Comparison of ENCODE assay signal across 15 cellular contexts in genomic region chr12:101866615-101867373, GRCh38. TPM values are rescaled to one million over a fixed set of nuclear protein-coding genes. Genes with fewer than 3 reads are reported as not detected.
DNase-seq lines count a peak whose midpoint lies in the region; ATAC-seq, FAIRE-seq and TF ChIP-seq lines count a peak whose summit lies in the region.
"Had no signal": no experiment of that assay in that cellular context is flagged by ENCODE, and none has a peak within 500 bp of the region (broad histone marks: within the 10 kb centered on the region; RNA-seq: fewer than 3 reads in every experiment).

No MANE protein-coding gene starts in this region.

- H3K4ac ChIP-seq in neuronal stem cell (ENCODE audit: low read length): no peak overlapping the region

- H3K36me3 ChIP-seq in HepG2 (replicated peaks in 1 of 2; ENCODE audit: control insufficient read depth in 1 of 2, insufficient read depth in 2 of 2, low read length in 2 of 2) (no peaks in the 10 kb centered on the region), right lobe of liver (no peaks in the 10 kb centered on the region), neuronal stem cell (replicated peaks in 1 of 2; ENCODE audit: control insufficient read depth in 2 of 2, insufficient read depth in 2 of 2, low read length in 2 of 2) (no peaks in the 10 kb centered on the region), OCI-LY7 (ENCODE audit: insufficient read depth, low read length) (no peaks in the 10 kb centered on the region)

- H2AFZ ChIP-seq in HepG2 (ENCODE audit: low read length) (peak overlapping the region; percentile 51), neuronal stem cell (ENCODE audit: low read length) (no peak overlapping the region), OCI-LY7 (ENCODE audit: low read length) (no peak overlapping the region)

- H2AK5ac ChIP-seq in neuronal stem cell (ENCODE audit: low read depth, low read length): no peak overlapping the region

- CTCF ChIA-PET in HepG2 (lab: Yijun Ruan, JAX; ENCODE audit: low intra/inter-chr PET ratio, low total read pairs): no interaction called here
- CTCF ChIA-PET in WTC11 (lab: Charles Lee): interaction anchor here (0.7 to 1.4 kb wide), 2 partner anchors 27 to 93 kb away, joined by 3 read pairs; no protein-coding TSS in a partner anchor
- CTCF ChIA-PET in OCI-LY7 (lab: Charles Lee; ENCODE audit: unreplicated experiment): no interaction called here
- CTCF ChIA-PET in T-cell (lab: Charles Lee): no interaction called here

- H3K27me3 Mint-ChIP-seq in WTC11 (ENCODE audit: low read depth): no peaks in the 10 kb centered on the region
- peaks cover 0 to 3% of the 10 kb centered on the region in 2 donors for H3K27me3 Mint-ChIP-seq in T-cell
- H3K27me3 Mint-ChIP-seq in activated T-helper 1 cell treated with anti-CD3 and anti-CD28 coated beads, Interleukin-12 subunit alpha, Interleukin-12 subunit beta, Interleukin-2, Interleukin-4 antibody, amounts not matched to agents 30 ng/mL and 10 ng/mL and 1 ng/mL, durations not matched to agents 14 hours and 24 hours and 36 hours (ENCODE audit: insufficient read depth): no peaks in the 10 kb centered on the region

- BruUV-seq in HepG2 (replicated peaks; lab: Mats Ljungman, UMichigan) (no TSS peak), OCI-LY7 (replicated peaks; lab: Mats Ljungman, UMichigan) (no TSS peak)

- H3K18ac ChIP-seq in neuronal stem cell (ENCODE audit: low read length): no peak overlapping the region

- H3K14ac ChIP-seq in neuronal stem cell (ENCODE audit: low read length): peak overlapping the region; percentile 2

- TF ChIP-seq EP300 in HepG2 (IDR thresholded peaks at IDR 0.05; ENCODE audit: low read depth in 2 of 2, low read length in 2 of 2) (no peak), HepG2 (CRISPR knock-in tag; IDR thresholded peaks at IDR 0.05; ENCODE audit: borderline replicate concordance) (no peak)

- H3K27ac Mint-ChIP-seq in WTC11 (no peak overlapping the region; the same call in 1 of the 2 replicates), T-cell (no peak overlapping the region)
- no peak overlapping the region for H3K27ac Mint-ChIP-seq in activated T-helper 1 cell treated with anti-CD3 and anti-CD28 coated beads, Interleukin-12 subunit alpha, Interleukin-12 subunit beta, Interleukin-2, Interleukin-4 antibody, amounts not matched to agents 30 ng/mL and 10 ng/mL and 1 ng/mL, durations not matched to agents 14 hours and 24 hours and 36 hours

- no peaks in the 10 kb centered on the region for H4K20me1 ChIP-seq in HepG2 (ENCODE audit: insufficient read depth, low read length)
- H4K20me1 ChIP-seq in OCI-LY7 (ENCODE audit: insufficient read depth, low read length): no peaks in the 10 kb centered on the region

- in situ Hi-C loops in HepG2 (cut with HindIII; ENCODE audit: extremely low pct_ligation_motif_present, low pct_unique_long_range_greater_than_20kb): no loop called here

- H3K9me3 ChIP-seq in HepG2 (ENCODE audit: low read length): peaks cover 11% of the 10 kb centered on the region; the same call in 1 of the 2 replicates
- no peaks in the 10 kb centered on the region for H3K9me3 ChIP-seq in right lobe of liver
- no peaks in the 10 kb centered on the region for H3K9me3 ChIP-seq in neuronal stem cell (replicated peaks in 1 of 2; ENCODE audit: control insufficient read depth in 2 of 2, insufficient read depth in 1 of 2, low read depth in 1 of 2, low read length in 2 of 2)
- no peaks in the 10 kb centered on the region for H3K9me3 ChIP-seq in OCI-LY7 (ENCODE audit: low read length)

- no peak overlapping the region for H2BK120ac ChIP-seq in neuronal stem cell (ENCODE audit: low read depth, low read length)

- FAIRE-seq in HepG2 (lab: Jason Lieb, UNC): no peak
- FAIRE-seq: A204.1 had no signal

- TF ChIP-seq CTCF in HepG2 (CRISPR knock-in tag; IDR thresholded peaks at IDR 0.05) (peak; percentile 38), right lobe of liver (IDR thresholded peaks at IDR 0.05) (no peak), WTC11 (IDR thresholded peaks at IDR 0.05) (no peak), OCI-LY7 (conservative IDR thresholded peaks at IDR 0.05; ENCODE audit: low read length) (no peak)

- no peaks in the 10 kb centered on the region for H3K9me2 ChIP-seq in OCI-LY7 (ENCODE audit: insufficient read depth, low read length)

- no peak for TF ChIP-seq RAD21 in HepG2 (CRISPR knock-in tag; IDR thresholded peaks at IDR 0.05)

- H3K4me1 ChIP-seq in HepG2 (ENCODE audit: insufficient read depth, low read length) (peaks cover 32% of the 10 kb centered on the region), right lobe of liver (no peaks in the 10 kb centered on the region), neuronal stem cell (ENCODE audit: control insufficient read depth in 2 of 2, insufficient read depth in 1 of 2, low read depth in 1 of 2, low read length in 2 of 2) (peaks cover 0 to 1% of the 10 kb centered on the region in 2 donors), OCI-LY7 (ENCODE audit: insufficient read depth, low read length, poor library complexity, severe bottlenecking) (no peaks in the 10 kb centered on the region)

- H3K79me1 ChIP-seq in neuronal stem cell (ENCODE audit: low read depth, low read length): no peaks in the 10 kb centered on the region

- DNase-seq in HepG2 (ENCODE audit: low spot score): no peak
- no peak for DNase-seq in right lobe of liver
- DNase-seq in WTC11 (ENCODE audit: low spot score): no peak
- DNase-seq in neuronal stem cell (ENCODE audit: low spot score): no peak
- DNase-seq in sciatic nerve (ENCODE audit: low spot score): no peak
- no peak for DNase-seq in OCI-LY7 (ENCODE audit: low spot score)
- no peak for DNase-seq in T-cell
- no peak for DNase-seq in activated T-helper 1 cell treated with anti-CD3 and anti-CD28 coated beads, Interleukin-12 subunit alpha, Interleukin-12 subunit beta, Interleukin-2, Interleukin-4 antibody, amounts not matched to agents 30 ng/mL and 10 ng/mL and 1 ng/mL, durations not matched to agents 14 hours and 24 hours and 36 hours (ENCODE audit: low spot score)
- DNase-seq: C1 segment of cervical spinal cord, COR-L47, DMS153, NCI-H1048, NCI-H1694 had no signal

- H3K4me3 ChIP-seq in HepG2 (replicated peaks in 1 of 3; ENCODE audit: insufficient read depth in 1 of 3, low read depth in 2 of 3, low read length in 3 of 3) (peak overlapping the region; percentile 19 to 53 (median 35); a peak in 3 of 6 replicates), right lobe of liver (no peak overlapping the region), neuronal stem cell (ENCODE audit: low read length in 2 of 2) (no peak overlapping the region), OCI-LY7 (ENCODE audit: low read depth, low read length, poor library complexity, severe bottlenecking) (no peak overlapping the region)

- H3K79me2 ChIP-seq in HepG2 (ENCODE audit: insufficient read depth, low read length) (no peaks in the 10 kb centered on the region), OCI-LY7 (ENCODE audit: insufficient read depth, low read depth, low read length) (no peaks in the 10 kb centered on the region)

- WGBS in HepG2 (ENCODE audit: low lambda C conversion rate): 10% methylated on average over 13 of the region's 13 CpGs
- WGBS in right lobe of liver (ENCODE audit: insufficient coverage, low coverage, low lambda C conversion rate, missing lambda C conversion rate): 42% methylated on average over 8 of the region's 13 CpGs
- WGBS in neuronal stem cell (ENCODE audit: extremely low coverage in 2 of 2, insufficient read length in 2 of 2, insufficient replicate concordance in 1 of 2), 2 donors: no CpG with 5 or more reads among the region's 13 CpGs

- H3K4me1 Mint-ChIP-seq in WTC11: peaks cover 3% of the 10 kb centered on the region
- H3K4me1 Mint-ChIP-seq in T-cell: peaks cover 0 to 3% (median 3%) of the 10 kb centered on the region in 3 donors
- peaks cover 8% of the 10 kb centered on the region for H3K4me1 Mint-ChIP-seq in activated T-helper 1 cell treated with anti-CD3 and anti-CD28 coated beads, Interleukin-12 subunit alpha, Interleukin-12 subunit beta, Interleukin-2, Interleukin-4 antibody, amounts not matched to agents 30 ng/mL and 10 ng/mL and 1 ng/mL, durations not matched to agents 14 hours and 24 hours and 36 hours (ENCODE audit: low read depth)

- no peak overlapping the region for H2BK12ac ChIP-seq in neuronal stem cell (ENCODE audit: low read length)

- no peak overlapping the region for H2BK5ac ChIP-seq in neuronal stem cell (ENCODE audit: low read length)

- H4K8ac ChIP-seq in neuronal stem cell (ENCODE audit: low read depth, low read length): no peak overlapping the region

- H3K9ac ChIP-seq in HepG2 (ENCODE audit: insufficient read depth, low read depth, low read length) (no peak overlapping the region), neuronal stem cell (ENCODE audit: low read depth, low read length, poor library complexity) (no peak overlapping the region)

- H3K27ac ChIP-seq in HepG2 (ENCODE audit: extremely low read length, insufficient read depth, low read length) (no peak overlapping the region), right lobe of liver (no peak overlapping the region), neuronal stem cell (replicated peaks; ENCODE audit: low read length) (no peak overlapping the region), OCI-LY7 (ENCODE audit: low read depth, low read length, poor library complexity, severe bottlenecking) (no peak overlapping the region)

- H3K36me3 Mint-ChIP-seq in WTC11 (peaks cover 8% of the 10 kb centered on the region; the same call in 1 of the 2 replicates), T-cell (no peaks in the 10 kb centered on the region)
- H3K36me3 Mint-ChIP-seq in activated T-helper 1 cell treated with anti-CD3 and anti-CD28 coated beads, Interleukin-12 subunit alpha, Interleukin-12 subunit beta, Interleukin-2, Interleukin-4 antibody, amounts not matched to agents 30 ng/mL and 10 ng/mL and 1 ng/mL, durations not matched to agents 14 hours and 24 hours and 36 hours (ENCODE audit: low read depth): peaks cover 4% of the 10 kb centered on the region

- H3K4me2 ChIP-seq in HepG2 (ENCODE audit: low read depth, low read length) (peak overlapping the region; percentile 72), neuronal stem cell (ENCODE audit: insufficient read depth, low read length, poor library complexity, severe bottlenecking) (no peak overlapping the region), OCI-LY7 (ENCODE audit: low read length) (no peak overlapping the region)

- no peak; a peak in 1 of 4 replicates for TF ChIP-seq POLR2A in HepG2 (IDR thresholded peaks at IDR 0.05; ENCODE audit: insufficient read depth in 1 of 2, low read depth in 2 of 2, low read length in 2 of 2)
- no peak for TF ChIP-seq POLR2A in right lobe of liver (IDR thresholded peaks at IDR 0.05)

- peak overlapping the region; percentile 55 for H3K23ac ChIP-seq in neuronal stem cell (ENCODE audit: low read depth, low read length, poor library complexity)

- H4K91ac ChIP-seq in neuronal stem cell (ENCODE audit: low read depth, low read length, poor library complexity): no peak overlapping the region

- POLR2A ChIA-PET in HepG2 (lab: Yijun Ruan, JAX) (interaction anchor here (1.8 kb wide), 1 partner anchor 11 kb away, joined by 6 read pairs; the partner anchor contains the start of gene DRAM1), WTC11 (lab: Charles Lee) (no interaction called here), OCI-LY7 (lab: Charles Lee) (interaction anchor here (1.4 kb wide), 1 partner anchor 37 kb away, joined by 4 read pairs; no protein-coding TSS in a partner anchor), T-cell (lab: Charles Lee) (no interaction called here)

- H3K4me3 Mint-ChIP-seq in WTC11: no peak overlapping the region
- H3K4me3 Mint-ChIP-seq in T-cell: no peak overlapping the region
- no peak overlapping the region for H3K4me3 Mint-ChIP-seq in activated T-helper 1 cell treated with anti-CD3 and anti-CD28 coated beads, Interleukin-12 subunit alpha, Interleukin-12 subunit beta, Interleukin-2, Interleukin-4 antibody, amounts not matched to agents 30 ng/mL and 10 ng/mL and 1 ng/mL, durations not matched to agents 14 hours and 24 hours and 36 hours

- H3K9me3 Mint-ChIP-seq in WTC11 (peaks cover 17% of the 10 kb centered on the region), T-cell (peaks cover 0 to 6% (median 0%) of the 10 kb centered on the region in 3 donors)
- peaks cover 8% of the 10 kb centered on the region for H3K9me3 Mint-ChIP-seq in activated T-helper 1 cell treated with anti-CD3 and anti-CD28 coated beads, Interleukin-12 subunit alpha, Interleukin-12 subunit beta, Interleukin-2, Interleukin-4 antibody, amounts not matched to agents 30 ng/mL and 10 ng/mL and 1 ng/mL, durations not matched to agents 14 hours and 24 hours and 36 hours

- ATAC-seq in HepG2: peak; percentile 87
- ATAC-seq in right lobe of liver: no peak
- peak; percentile 32; the same call in 1 of the 2 replicates for ATAC-seq in WTC11
- ATAC-seq in sciatic nerve: no peak
- no peak for ATAC-seq in T-cell (replicated peaks in 1 of 4)
- ATAC-seq: HCT116 had no signal

- intact Hi-C loops in HepG2 (cut with micrococcal nuclease; ENCODE audit: unreplicated experiment) (no loop called here), right lobe of liver (cut with DNase I) (no loop called here), sciatic nerve (cut with DNase I) (no loop called here), OCI-LY7 (cut with micrococcal nuclease; ENCODE audit: unreplicated experiment) (no loop called here)
- intact Hi-C loops in activated T-helper 1 cell treated with anti-CD3 and anti-CD28 coated beads, Interleukin-12 subunit alpha, Interleukin-12 subunit beta, Interleukin-2, Interleukin-4 antibody, amounts not matched to agents 30 ng/mL and 10 ng/mL and 1 ng/mL, durations not matched to agents 14 hours and 24 hours and 36 hours (cut with micrococcal nuclease): no loop called here

- H3K27me3 ChIP-seq in HepG2 (ENCODE audit: control insufficient read depth in 1 of 2, insufficient read depth in 2 of 2, low read length in 2 of 2): peaks cover 0 to 1% of the 10 kb centered on the region in 2 experiments; a peak in 2 of 5 replicates
- no peaks in the 10 kb centered on the region for H3K27me3 ChIP-seq in right lobe of liver
- H3K27me3 ChIP-seq in neuronal stem cell (ENCODE audit: control insufficient read depth in 3 of 3, insufficient read depth in 3 of 3, low read depth in 1 of 3, low read length in 3 of 3): no peaks in the 10 kb centered on the region

- no peak overlapping the region for H2BK15ac ChIP-seq in neuronal stem cell (ENCODE audit: low read length)

RNA-seq across cellular contexts. Expression of gene DRAM1, which starts 10.6 kb away (rescaled TPM):
- total RNA-seq in HepG2 (2016; rRNA removed; fragmentation: Illumina TruSeq; extraction: Trizol) (18.1 and 20.9 TPM in 2 replicates), right lobe of liver (10 to 100 TPM in 1 of 6 experiments, 1 to 10 TPM in 5; 2.2 to 11.3 (median 4.3) TPM), WTC11 (2021) (6.0 to 6.9 TPM (median 6.6 TPM) in 3 replicates), sciatic nerve (21.6 TPM), OCI-LY7 (2022) (not detected in 2 replicates), T-cell (1 to 10 TPM; 1.4 to 3.8 (median 1.9) TPM)
- total RNA-seq in HepG2 (2016; cell fraction: cytosol; rRNA removed; fragmentation: Illumina TruSeq; extraction: Trizol; ENCODE audit: low read depth): 11.5 and 14.6 TPM in 2 replicates
- 15.8 and 19.6 TPM in 2 replicates for total RNA-seq in HepG2 (2016; cell fraction: insoluble cytoplasmic fraction; rRNA removed; fragmentation: Illumina TruSeq; extraction: Trizol)
- 26.0 and 26.2 TPM in 2 replicates for total RNA-seq in HepG2 (2016; cell fraction: membrane; rRNA removed; fragmentation: Illumina TruSeq; extraction: Trizol)
- total RNA-seq in HepG2 (2016; cell fraction: nucleus; rRNA removed; fragmentation: Illumina TruSeq; extraction: Trizol): 20.6 and 21.4 TPM in 2 replicates
- polyA plus RNA-seq in HepG2 (2011; rRNA removed): 31.2 and 32.6 TPM in 2 replicates
- 23.6 and 32.3 TPM in 2 replicates for polyA plus RNA-seq in HepG2 (2011; cell fraction: cytosol; rRNA removed)
- polyA plus RNA-seq in HepG2 (2011; cell fraction: nucleus; rRNA removed): 11.3 and 11.9 TPM in 2 replicates
- polyA plus RNA-seq in HepG2 (2012): 20.1 and 41.9 TPM in 2 replicates
- 18.7 and 22.4 TPM in 2 replicates for polyA plus RNA-seq in HepG2 (2016; cell fraction: cytosol; fragmentation: Illumina TruSeq; extraction: Trizol; ENCODE audit: low read depth)
- 19.3 and 21.9 TPM in 2 replicates for polyA plus RNA-seq in HepG2 (2016; cell fraction: insoluble cytoplasmic fraction; fragmentation: Illumina TruSeq; extraction: Trizol; ENCODE audit: low read depth)
- 22.0 and 22.8 TPM in 2 replicates for polyA plus RNA-seq in HepG2 (2016; cell fraction: membrane; fragmentation: Illumina TruSeq; extraction: Trizol; ENCODE audit: low read depth)
- 32.2 and 34.3 TPM in 2 replicates for polyA plus RNA-seq in HepG2 (2016; cell fraction: nucleus; fragmentation: Illumina TruSeq; extraction: Trizol; ENCODE audit: insufficient read depth, low read depth)
- polyA minus RNA-seq in HepG2 (2011; rRNA and poly(A)+ RNA removed; ENCODE audit: low replicate concordance): 30.9 and 36.6 TPM in 2 replicates
- 22.9 and 27.9 TPM in 2 replicates for polyA minus RNA-seq in HepG2 (2011; cell fraction: cytosol; rRNA and poly(A)+ RNA removed)
- polyA minus RNA-seq in HepG2 (2011; cell fraction: nucleus; rRNA and poly(A)+ RNA removed): 34.3 and 35.8 TPM in 2 replicates
- polyA plus RNA-seq in neuronal stem cell (2013, experiment 1 of 2): 4.8 TPM
- 4.6 TPM for polyA plus RNA-seq in neuronal stem cell (2013, experiment 2 of 2)
- 0.77 TPM in 1 of 2 replicates, not detected in the other for total RNA-seq in OCI-LY7 (2014; rRNA removed; shearing (Covaris generic))
- total RNA-seq in activated T-helper 1 cell treated with anti-CD3 and anti-CD28 coated beads, Interleukin-12 subunit alpha, Interleukin-12 subunit beta, Interleukin-2, Interleukin-4 antibody, amounts not matched to agents 30 ng/mL and 10 ng/mL and 1 ng/mL, durations not matched to agents 14 hours and 24 hours and 36 hours: 3.2 and 4.1 TPM in 2 replicates

RNA-seq across cellular contexts. Expression of gene GNPTAB, which starts 36.0 kb away (rescaled TPM):
- total RNA-seq in HepG2 (2016; rRNA removed; fragmentation: Illumina TruSeq; extraction: Trizol) (19.4 and 23.0 TPM in 2 replicates), right lobe of liver (10 to 100 TPM in 5 of 6 experiments, 1 to 10 TPM in 1; 8.8 to 17.4 (median 14.1) TPM), WTC11 (2021) (22.5 to 25.4 TPM (median 24.4 TPM) in 3 replicates), sciatic nerve (45.7 TPM), OCI-LY7 (2022) (66.5 and 72.0 TPM in 2 replicates), T-cell (10 to 100 TPM; 44.9 to 66.8 (median 57.0) TPM)
- total RNA-seq in HepG2 (2016; cell fraction: cytosol; rRNA removed; fragmentation: Illumina TruSeq; extraction: Trizol; ENCODE audit: low read depth): 12.6 and 12.8 TPM in 2 replicates
- 20.1 and 20.3 TPM in 2 replicates for total RNA-seq in HepG2 (2016; cell fraction: insoluble cytoplasmic fraction; rRNA removed; fragmentation: Illumina TruSeq; extraction: Trizol)
- 21.4 and 29.8 TPM in 2 replicates for total RNA-seq in HepG2 (2016; cell fraction: membrane; rRNA removed; fragmentation: Illumina TruSeq; extraction: Trizol)
- total RNA-seq in HepG2 (2016; cell fraction: nucleus; rRNA removed; fragmentation: Illumina TruSeq; extraction: Trizol): 19.1 and 24.0 TPM in 2 replicates
- polyA plus RNA-seq in HepG2 (2011; rRNA removed): 10.4 and 13.6 TPM in 2 replicates
- 7.1 and 11.0 TPM in 2 replicates for polyA plus RNA-seq in HepG2 (2011; cell fraction: cytosol; rRNA removed)
- 6.4 and 7.0 TPM in 2 replicates for polyA plus RNA-seq in HepG2 (2011; cell fraction: nucleus; rRNA removed)
- polyA plus RNA-seq in HepG2 (2012): 12.2 and 13.2 TPM in 2 replicates
- 15.5 and 16.7 TPM in 2 replicates for polyA plus RNA-seq in HepG2 (2016; cell fraction: cytosol; fragmentation: Illumina TruSeq; extraction: Trizol; ENCODE audit: low read depth)
- polyA plus RNA-seq in HepG2 (2016; cell fraction: insoluble cytoplasmic fraction; fragmentation: Illumina TruSeq; extraction: Trizol; ENCODE audit: low read depth): 15.6 and 15.9 TPM in 2 replicates
- polyA plus RNA-seq in HepG2 (2016; cell fraction: membrane; fragmentation: Illumina TruSeq; extraction: Trizol; ENCODE audit: low read depth): 18.2 and 19.1 TPM in 2 replicates
- 19.0 and 19.8 TPM in 2 replicates for polyA plus RNA-seq in HepG2 (2016; cell fraction: nucleus; fragmentation: Illumina TruSeq; extraction: Trizol; ENCODE audit: insufficient read depth, low read depth)
- polyA minus RNA-seq in HepG2 (2011; rRNA and poly(A)+ RNA removed; ENCODE audit: low replicate concordance): 16.1 and 37.9 TPM in 2 replicates
- polyA minus RNA-seq in HepG2 (2011; cell fraction: cytosol; rRNA and poly(A)+ RNA removed): 9.1 and 14.1 TPM in 2 replicates
- polyA minus RNA-seq in HepG2 (2011; cell fraction: nucleus; rRNA and poly(A)+ RNA removed): 20.2 and 20.3 TPM in 2 replicates
- 12.4 TPM for polyA plus RNA-seq in neuronal stem cell (2013, experiment 1 of 2)
- polyA plus RNA-seq in neuronal stem cell (2013, experiment 2 of 2): 13.2 TPM
- 35.8 and 38.9 TPM in 2 replicates for total RNA-seq in OCI-LY7 (2014; rRNA removed; shearing (Covaris generic))
- total RNA-seq in activated T-helper 1 cell treated with anti-CD3 and anti-CD28 coated beads, Interleukin-12 subunit alpha, Interleukin-12 subunit beta, Interleukin-2, Interleukin-4 antibody, amounts not matched to agents 30 ng/mL and 10 ng/mL and 1 ng/mL, durations not matched to agents 14 hours and 24 hours and 36 hours: 53.2 and 55.0 TPM in 2 replicates

Comparison
In these comparisons a context has a peak if more than half of its experiments do, and no peak if none do; other contexts are left out.
1. ATAC-seq: peak in HepG2 (single experiment) and WTC11 (single experiment); none in right lobe of liver (0 of 4), sciatic nerve (single experiment) and T-cell (0 of 4).
2. H3K4me3 ChIP-seq: peak in HepG2 (3 of 3); none in right lobe of liver (0 of 3), neuronal stem cell (0 of 2) and OCI-LY7 (single experiment).
3. POLR2A ChIA-PET loops: an anchor here in HepG2 (1.8 kb wide) and OCI-LY7 (1.4 kb wide); none called in WTC11 and T-cell.
4. Of the 50 proteins assayed by ChIP-seq in both HepG2 and WTC11: peak only in HepG2: CTCF; only in WTC11: none; in both: none; in neither: 49.